In genomic region chr5:103891151-103891550, GRCh38 we compare ENCODE assay signal across 22 cellular contexts.
DNase-seq lines count a peak whose midpoint lies in the region; ATAC-seq and TF ChIP-seq lines count a peak whose summit lies in the region.
"Had no signal": no experiment of that assay in that cellular context is flagged by ENCODE, and none has a peak within 500 bp of the region (broad histone marks: within the 10 kb centered on the region; RNA-seq: fewer than 3 reads in every experiment).

No MANE protein-coding gene starts in this region.

- 43 to 66% (median 53%) methylated on average over 2 of the region's 2 CpGs for WGBS in stomach, 5 donors
- WGBS in right cardiac atrium, result 47% methylated on average over 2 of the region's 2 CpGs

- ATAC-seq in right cardiac atrium, result no peak
- ATAC-seq: K562, left ventricle myocardium superior had no signal

- H4K20me1 ChIP-seq in fibroblast of lung (ENCODE audit: control insufficient read depth, extremely low read depth, insufficient read depth, low read length), result no peaks in the 10 kb centered on the region

- H3K27ac Mint-ChIP-seq in mesothelial cell of epicardium, result no peak overlapping the region
- H3K27ac Mint-ChIP-seq: activated naive CD4-positive, alpha-beta T cell treated with anti-CD3 and anti-CD28 coated beads, Interleukin-2, amount 10 ng/mL, durations not matched to agents 7 days and 5 days; activated T-cell treated with anti-CD3 and anti-CD28 coated beads, Interleukin-2, amount 50 U/mL, for 24 hours; CD14-positive monocyte; immature natural killer cell had no signal

- H3K36me3 Mint-ChIP-seq in mesothelial cell of epicardium, result no peaks in the 10 kb centered on the region
- H3K36me3 Mint-ChIP-seq: activated naive CD4-positive, alpha-beta T cell treated with anti-CD3 and anti-CD28 coated beads, Interleukin-2, amount 10 ng/mL, durations not matched to agents 7 days and 5 days; CD14-positive monocyte; immature natural killer cell had no signal

- no peak overlapping the region for H2AFZ ChIP-seq in fibroblast of lung (ENCODE audit: low read length)

- no peak for TF ChIP-seq POLR2A in stomach (IDR thresholded peaks at IDR 0.05)

- no peak overlapping the region for H3K27ac ChIP-seq in fibroblast of lung (ENCODE audit: insufficient read depth, low read length)
- no peak overlapping the region for H3K27ac ChIP-seq in stomach
- no peak overlapping the region for H3K27ac ChIP-seq in right cardiac atrium (ENCODE audit: low read length)
- H3K27ac ChIP-seq: ascending aorta, right atrium auricular region, vagina had no signal

- H3K4me3 Mint-ChIP-seq in mesothelial cell of epicardium, result no peak overlapping the region
- H3K4me3 Mint-ChIP-seq: activated naive CD4-positive, alpha-beta T cell treated with anti-CD3 and anti-CD28 coated beads, Interleukin-2, amount 10 ng/mL, durations not matched to agents 7 days and 5 days; activated T-cell treated with anti-CD3 and anti-CD28 coated beads, Interleukin-2, amount 50 U/mL, for 24 hours; CD14-positive monocyte; immature natural killer cell had no signal

- H3K9ac ChIP-seq in fibroblast of lung (ENCODE audit: insufficient read depth, low read length), result no peak overlapping the region

- intact Hi-C loops in stomach (cut with DNase I; ENCODE audit: low total_unique reads), result no loop called here
- intact Hi-C loops in right cardiac atrium (cut with DNase I), result no loop called here

- no peak overlapping the region for H3K4me2 ChIP-seq in fibroblast of lung (ENCODE audit: extremely low read depth, insufficient read depth, low read length)

- H3K36me3 ChIP-seq in fibroblast of lung (ENCODE audit: control insufficient read depth, insufficient read depth, low read length) (no peaks in the 10 kb centered on the region), stomach (no peaks in the 10 kb centered on the region)
- H3K36me3 ChIP-seq: ascending aorta, right atrium auricular region, vagina had no signal

- no peaks in the 10 kb centered on the region for H3K79me2 ChIP-seq in fibroblast of lung (ENCODE audit: control insufficient read depth, insufficient read depth, low read length)

- no peaks in the 10 kb centered on the region for H3K4me1 ChIP-seq in fibroblast of lung (ENCODE audit: control insufficient read depth, extremely low read depth, insufficient read depth, low read length)
- no peaks in the 10 kb centered on the region for H3K4me1 ChIP-seq in stomach
- H3K4me1 ChIP-seq in right cardiac atrium (ENCODE audit: control insufficient read depth, insufficient read depth, low read length), result no peaks in the 10 kb centered on the region
- H3K4me1 ChIP-seq: ascending aorta, right atrium auricular region, vagina had no signal

- no peaks in the 10 kb centered on the region for H3K27me3 ChIP-seq in fibroblast of lung (ENCODE audit: control insufficient read depth, insufficient read depth, low read length)
- H3K27me3 ChIP-seq in stomach, result no peaks in the 10 kb centered on the region
- no peaks in the 10 kb centered on the region for H3K27me3 ChIP-seq in right cardiac atrium (ENCODE audit: control insufficient read depth, insufficient read depth)
- H3K27me3 ChIP-seq: ascending aorta, right atrium auricular region, vagina had no signal

- peak; percentile 17 for DNase-seq in COLO829 (ENCODE audit: low spot score)
- peak; percentile 51 for DNase-seq in NCI-H774 (lab: John Stamatoyannopoulos, UW)
- peak; percentile 5 to 50 for DNase-seq in fibroblast of lung (ENCODE audit: low read depth in 2 of 2)
- peak; percentile 96 for DNase-seq in pons (ENCODE audit: low spot score)
- no peak for DNase-seq in GM10266 (ENCODE audit: extremely low spot score)
- no peak for DNase-seq in stomach
- no peak for DNase-seq in right cardiac atrium
- DNase-seq in mesothelial cell of epicardium (ENCODE audit: low spot score in 2 of 2, unreplicated experiment in 2 of 2), result no peak
- DNase-seq: activated CD4-positive, CD25-positive, alpha-beta regulatory T cell treated with anti-CD3 and anti-CD28 coated beads, Interleukin-2, amount 50 U/mL, for 72 hours; activated naive CD4-positive, alpha-beta T cell treated with anti-CD3 and anti-CD28 coated beads, Interleukin-2, amount 10 ng/mL, durations not matched to agents 7 days and 5 days; activated T-cell treated with anti-CD3 and anti-CD28 coated beads, Interleukin-2, amount 50 U/mL, for 24 hours; immature natural killer cell; left ventricle myocardium superior; MV-4-11; NCI-H187 treated with DMSO at 0.1 percent for 48 hours; NCI-H446 treated with DMSO at 0.1 percent for 48 hours; stimulated activated CD8-positive, alpha-beta memory T cell treated with anti-CD3 and anti-CD28 coated beads, Interleukin-4, amount 100 ng/mL, for 48 hours had no signal

- TF ChIP-seq EP300 in stomach (IDR thresholded peaks at IDR 0.05), result no peak

- H3K9me3 Mint-ChIP-seq in mesothelial cell of epicardium, result peaks cover 4% of the 10 kb centered on the region
- H3K9me3 Mint-ChIP-seq: activated naive CD4-positive, alpha-beta T cell treated with anti-CD3 and anti-CD28 coated beads, Interleukin-2, amount 10 ng/mL, durations not matched to agents 7 days and 5 days; activated T-cell treated with anti-CD3 and anti-CD28 coated beads, Interleukin-2, amount 50 U/mL, for 24 hours had no signal

- H3K4me3 ChIP-seq in fibroblast of lung (replicated peaks in 1 of 4; ENCODE audit: control extremely low read depth in 1 of 4, insufficient read depth in 1 of 4, low read depth in 3 of 4, low read length in 4 of 4) (no peak overlapping the region), stomach (no peak overlapping the region), right cardiac atrium (ENCODE audit: low read length) (no peak overlapping the region)
- H3K4me3 ChIP-seq: ascending aorta, K562, right atrium auricular region, vagina had no signal

- H3K4me1 Mint-ChIP-seq in mesothelial cell of epicardium, result peaks cover 3% of the 10 kb centered on the region
- H3K4me1 Mint-ChIP-seq: activated naive CD4-positive, alpha-beta T cell treated with anti-CD3 and anti-CD28 coated beads, Interleukin-2, amount 10 ng/mL, durations not matched to agents 7 days and 5 days; CD14-positive monocyte; immature natural killer cell had no signal

- no peaks in the 10 kb centered on the region for H3K27me3 Mint-ChIP-seq in mesothelial cell of epicardium (ENCODE audit: low read depth)
- H3K27me3 Mint-ChIP-seq: activated naive CD4-positive, alpha-beta T cell treated with anti-CD3 and anti-CD28 coated beads, Interleukin-2, amount 10 ng/mL, durations not matched to agents 7 days and 5 days; activated T-cell treated with anti-CD3 and anti-CD28 coated beads, Interleukin-2, amount 50 U/mL, for 24 hours had no signal

- no peaks in the 10 kb centered on the region for H3K9me3 ChIP-seq in fibroblast of lung (ENCODE audit: control insufficient read depth, insufficient read depth, low read depth, low read length)
- H3K9me3 ChIP-seq in stomach, result peaks cover 0 to 5% (median 0%) of the 10 kb centered on the region in 4 donors
- H3K9me3 ChIP-seq in right cardiac atrium (ENCODE audit: control insufficient read depth, low read length), result no peaks in the 10 kb centered on the region
- H3K9me3 ChIP-seq: ascending aorta, right atrium auricular region, vagina had no signal

- no peak for TF ChIP-seq CTCF in fibroblast of lung (conservative IDR thresholded peaks at IDR 0.05 in 1 of 2, IDR thresholded peaks at IDR 0.05 in 1 of 2; ENCODE audit: low read depth in 1 of 2, low read length in 2 of 2)
- no peak for TF ChIP-seq CTCF in GM10266 (IDR thresholded peaks at IDR 0.05; ENCODE audit: control insufficient read depth, insufficient read depth, low read depth, missing control alignments)
- TF ChIP-seq CTCF in stomach (IDR thresholded peaks at IDR 0.05), result no peak
- TF ChIP-seq CTCF in mesothelial cell of epicardium (IDR thresholded peaks at IDR 0.05; ENCODE audit: unreplicated experiment), result no peak

Comparison
In these comparisons a context has a peak if more than half of its experiments do, and no peak if none do; other contexts are left out.
1. DNase-seq: peak in COLO829 (single experiment), NCI-H774 (single experiment), fibroblast of lung (2 of 2) and pons (single experiment); none in GM10266 (single experiment), stomach (single experiment), right cardiac atrium (0 of 3) and mesothelial cell of epicardium (0 of 2).